ENCODE assay signal across 1 cellular context in the genomic region with DNA sequence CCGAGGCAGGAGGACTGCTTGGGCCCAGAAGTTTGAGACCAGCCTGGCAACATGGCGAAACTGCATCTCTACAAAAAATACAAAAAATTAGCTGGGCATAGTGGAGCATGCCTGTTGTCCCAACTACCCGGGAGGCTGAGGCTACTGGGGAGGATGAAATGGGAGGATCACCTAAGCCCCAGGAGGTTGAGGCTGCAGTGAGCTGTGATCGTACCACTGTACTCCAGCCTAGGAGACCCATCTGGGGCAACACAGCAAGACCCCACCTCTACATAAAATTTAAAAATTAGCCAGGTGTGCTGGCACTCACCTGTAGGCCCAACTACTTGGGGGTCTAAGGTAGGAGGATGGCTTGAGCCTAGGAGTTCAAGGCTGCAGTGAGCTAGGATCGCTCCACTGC.
A peak's percentile ranks its signal among the peaks of the same experiment; 100 is the strongest.
TF ChIP-seq lines count a peak whose summit lies in the region.

No MANE protein-coding gene starts in this region.

TF ChIP-seq in HepG2, 621 proteins besides CTCF, POLR2A, EP300 and RAD21:
- no peak for TF ChIP-seq ZMAT3 (CRISPR knock-in tag; conservative IDR thresholded peaks at IDR 0.05)
- peak; percentile 79 for TF ChIP-seq ZNF121 (CRISPR knock-in tag; IDR thresholded peaks at IDR 0.05)
